30 cellular contexts compared by ENCODE assay signal in the genomic region with DNA sequence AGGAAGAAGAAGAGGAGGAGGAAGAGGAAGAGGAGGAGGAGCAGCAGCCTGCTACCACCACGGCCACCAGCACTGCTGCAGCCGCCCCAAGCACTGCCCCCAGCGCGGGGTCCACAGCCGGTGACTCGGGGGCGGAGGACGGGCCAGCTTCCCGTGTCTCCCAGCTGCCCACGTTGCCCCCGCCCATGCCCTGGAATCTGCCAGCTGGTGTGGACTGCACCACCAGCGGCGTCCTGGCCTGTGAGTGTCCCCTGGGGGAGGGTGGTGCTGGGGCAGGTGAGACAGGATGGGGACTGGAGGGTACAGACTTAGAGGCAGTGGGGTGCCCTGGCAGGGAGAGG.
"Had no signal": no experiment of that assay in that cellular context is flagged by ENCODE, and none has a peak within 500 bp of the region (broad histone marks: within the 10 kb centered on the region; RNA-seq: fewer than 3 reads in every experiment).

No MANE protein-coding gene starts in this region.

- H3K4me1 ChIP-seq: heart left ventricle, left lung, pancreas, prostate gland had no signal

- DNase-seq: activated CD4-positive, alpha-beta T cell treated with anti-CD3 and anti-CD28 coated beads for 48 hours; activated CD4-positive, alpha-beta T cell treated with anti-CD3 and anti-CD28 coated beads, Interleukin-2, amount 50 U/mL, for 48 hours; activated CD8-positive, alpha-beta memory T cell treated with anti-CD3 and anti-CD28 coated beads for 24 hours; activated gamma-delta T cell treated with Interleukin-2 at 50 U/mL for 16 hours; activated naive CD4-positive, alpha-beta T cell treated with anti-CD3 and anti-CD28 coated beads, Interleukin-2, amount 50 U/mL, for 16 hours; amniotic stem cell; brain microvascular endothelial cell; cortex of kidney; effector memory CD8-positive, alpha-beta T cell; foreskin fibroblast; heart left ventricle; hypothalamus; mucosa of descending colon; stimulated activated naive CD4-positive, alpha-beta T cell treated with Interleukin-2 at 50 U/mL for 16 hours; T-helper 9 cell; trophoblast cell had no signal

- H3K4me3 Mint-ChIP-seq: effector memory CD8-positive, alpha-beta T cell; nephron had no signal

- ATAC-seq: activated CD4-positive, CD25-positive, alpha-beta regulatory T cell treated with anti-CD3 and anti-CD28 coated beads, Interleukin-2, amount 50 U/mL, for 24 hours; effector memory CD8-positive, alpha-beta T cell; esophagus mucosa; heart left ventricle; left lung; pancreas had no signal

- H3K4me3 ChIP-seq: heart left ventricle, left lung, lung, mucosa of descending colon, pancreas, prostate gland, thoracic aorta had no signal

- H3K9me3 Mint-ChIP-seq: effector memory CD8-positive, alpha-beta T cell; nephron had no signal

- H3K9me3 ChIP-seq: heart left ventricle, left lung, mucosa of descending colon, pancreas, prostate gland, thoracic aorta had no signal

- H3K27ac ChIP-seq: brain microvascular endothelial cell, heart left ventricle, left lung, pancreas, prostate gland, thoracic aorta, VCaP had no signal

- FAIRE-seq: astrocyte, endothelial cell of umbilical vein, islet of Langerhans, pancreas, TTC549, urothelium cell line had no signal

- H3K27me3 Mint-ChIP-seq: effector memory CD8-positive, alpha-beta T cell had no signal

- H3K27ac Mint-ChIP-seq: effector memory CD8-positive, alpha-beta T cell; nephron had no signal

- H3K4me1 Mint-ChIP-seq: nephron had no signal

- H3K27me3 ChIP-seq: brain microvascular endothelial cell, heart left ventricle, left lung, pancreas had no signal
